17 cellular contexts compared by ENCODE assay signal in genomic region chr7:151014950-151015349, GRCh38. TPM values are rescaled to one million over a fixed set of nuclear protein-coding genes. Genes with fewer than 3 reads are reported as not detected.
DNase-seq lines count a peak whose midpoint lies in the region; ATAC-seq, FAIRE-seq and TF ChIP-seq lines count a peak whose summit lies in the region.
"Had no signal": no experiment of that assay in that cellular context is flagged by ENCODE, and none has a peak within 500 bp of the region (broad histone marks: within the 10 kb centered on the region; RNA-seq: fewer than 3 reads in every experiment).

No MANE protein-coding gene starts in this region.

- TF ChIP-seq CTCF in PC-3 (conservative IDR thresholded peaks at IDR 0.05; ENCODE audit: low read depth, low read length) (no peak), bronchial epithelial cell (IDR thresholded peaks at IDR 0.05; ENCODE audit: insufficient read depth, low read length, severe bottlenecking) (no peak), MM.1S (IDR thresholded peaks at IDR 0.05; ENCODE audit: low read length) (no peak)

- no TSS peak for BruUV-seq in PC-3 (replicated peaks; lab: Mats Ljungman, UMichigan)

- H3K79me2 ChIP-seq in PC-3 (ENCODE audit: low read length) (no peaks in the 10 kb centered on the region), MM.1S (ENCODE audit: low read length) (no peaks in the 10 kb centered on the region)

- H2AFZ ChIP-seq in PC-3 (ENCODE audit: low read length) (no peak overlapping the region), MM.1S (ENCODE audit: low read length) (no peak overlapping the region)

- H4K20me1 ChIP-seq in PC-3 (ENCODE audit: low read length), result no peaks in the 10 kb centered on the region
- H4K20me1 ChIP-seq in MM.1S (ENCODE audit: insufficient read depth, low read length), result no peaks in the 10 kb centered on the region

- H3K27ac Mint-ChIP-seq in stimulated activated effector memory CD8-positive, alpha-beta T cell treated with anti-CD3 and anti-CD28 coated beads, Interleukin-12 subunit alpha, Interleukin-12 subunit beta, amount 100 ng/mL, for 72 hours, result peak overlapping the region; percentile 96

- H3K27ac ChIP-seq in PC-3 (ENCODE audit: low read length) (no peak overlapping the region), MM.1S (ENCODE audit: low read length) (no peak overlapping the region)
- H3K27ac ChIP-seq: HL-60, lower lobe of right lung, thyroid gland had no signal

- peaks cover 8% of the 10 kb centered on the region for H3K27me3 Mint-ChIP-seq in activated T-cell treated with anti-CD3 and anti-CD28 coated beads, Interleukin-2, amount 50 U/mL, for 4 hours (ENCODE audit: low read depth)

- peaks cover 10% of the 10 kb centered on the region; the same call in 1 of the 2 replicates for H3K4me1 ChIP-seq in PC-3 (ENCODE audit: insufficient read depth, low read length)
- H3K4me1 ChIP-seq in MM.1S (ENCODE audit: low read length), result peaks cover 11% of the 10 kb centered on the region; the same call in 1 of the 2 replicates

- no peaks in the 10 kb centered on the region for H3K36me3 Mint-ChIP-seq in activated T-cell treated with anti-CD3 and anti-CD28 coated beads, Interleukin-2, amount 50 U/mL, for 4 hours (ENCODE audit: insufficient read depth)
- peaks cover 39% of the 10 kb centered on the region for H3K36me3 Mint-ChIP-seq in stimulated activated effector memory CD8-positive, alpha-beta T cell treated with anti-CD3 and anti-CD28 coated beads, Interleukin-12 subunit alpha, Interleukin-12 subunit beta, amount 100 ng/mL, for 72 hours

- POLR2A ChIA-PET in PC-3 (lab: Charles Lee; ENCODE audit: unreplicated experiment), result interaction anchor here (0.6 kb wide), 1 partner anchor 10 kb away, joined by 3 read pairs; the partner anchor contains the start of gene ATG9B

- no peak for DNase-seq in activated T-cell treated with anti-CD3 and anti-CD28 coated beads, Interleukin-2, amount 50 U/mL, for 4 hours
- no peak for DNase-seq in activated T-cell treated with anti-CD3 and anti-CD28 coated beads, Interleukin-2, amount 50 U/mL, for 1 hour
- DNase-seq in PC-3 (peak; percentile 33), bronchial epithelial cell (ENCODE audit: low read depth) (peak; percentile 43), MM.1S (no peak), NCI-H2227 (lab: John Stamatoyannopoulos, UW; ENCODE audit: unreplicated experiment) (no peak), left lobe of liver (ENCODE audit: low spot score) (no peak)
- DNase-seq in stimulated activated effector memory CD8-positive, alpha-beta T cell treated with anti-CD3 and anti-CD28 coated beads, Interleukin-12 subunit alpha, Interleukin-12 subunit beta, amount 100 ng/mL, for 72 hours (ENCODE audit: low spot score in 2 of 2), result no peak
- DNase-seq: EL, lower lobe of right lung, NCI-H1092 treated with DMSO at 0.1 percent for 48 hours, NCI-H526 treated with DMSO at 0.1 percent for 48 hours, thyroid gland had no signal

- H3K27me3 ChIP-seq in PC-3 (ENCODE audit: low read length) (no peaks in the 10 kb centered on the region), bronchial epithelial cell (ENCODE audit: control insufficient read depth, insufficient read depth, low read length) (peaks cover 15% of the 10 kb centered on the region), MM.1S (replicated peaks; ENCODE audit: insufficient read depth, low read length) (peaks cover 54% of the 10 kb centered on the region)

- H3K36me3 ChIP-seq in PC-3 (ENCODE audit: low read depth, low read length) (no peaks in the 10 kb centered on the region), bronchial epithelial cell (ENCODE audit: control insufficient read depth, insufficient read depth, low read length) (no peaks in the 10 kb centered on the region), MM.1S (replicated peaks; ENCODE audit: insufficient read depth, low read length) (no peaks in the 10 kb centered on the region)
- H3K36me3 ChIP-seq: lower lobe of right lung, thyroid gland had no signal

- H3K9me3 ChIP-seq in PC-3 (ENCODE audit: low read length) (no peaks in the 10 kb centered on the region), MM.1S (replicated peaks; ENCODE audit: insufficient read depth, low read length) (no peaks in the 10 kb centered on the region)
- H3K9me3 ChIP-seq: lower lobe of right lung, thyroid gland had no signal

- FAIRE-seq in bronchial epithelial cell (lab: Jason Lieb, UNC), result no peak
- FAIRE-seq: GM18507 had no signal

- H3K9me2 ChIP-seq in PC-3 (replicated peaks; ENCODE audit: low read length) (no peaks in the 10 kb centered on the region), MM.1S (replicated peaks; ENCODE audit: insufficient read depth, low read length) (no peaks in the 10 kb centered on the region)

- peaks cover 81% of the 10 kb centered on the region for H3K4me1 Mint-ChIP-seq in activated T-cell treated with anti-CD3 and anti-CD28 coated beads, Interleukin-2, amount 50 U/mL, for 4 hours (ENCODE audit: low read depth)
- H3K4me1 Mint-ChIP-seq in stimulated activated effector memory CD8-positive, alpha-beta T cell treated with anti-CD3 and anti-CD28 coated beads, Interleukin-12 subunit alpha, Interleukin-12 subunit beta, amount 100 ng/mL, for 72 hours, result peaks cover 82% of the 10 kb centered on the region

- H3F3A ChIP-seq in PC-3 (ENCODE audit: low read length, unreplicated experiment) (no peaks in the 10 kb centered on the region), MM.1S (ENCODE audit: insufficient read depth, low read length) (0 out of 2 replicates have a peak, but pooled peaks cover 4% of the 10 kb centered on the region)

- H3K4me3 ChIP-seq in PC-3 (ENCODE audit: low read length), result no peak overlapping the region
- H3K4me3 ChIP-seq in bronchial epithelial cell (ENCODE audit: low read depth, low read length), result no peak overlapping the region
- no peak overlapping the region for H3K4me3 ChIP-seq in MM.1S (ENCODE audit: low read length)
- H3K4me3 ChIP-seq: thyroid gland had no signal

- H3K9me3 Mint-ChIP-seq in activated T-cell treated with anti-CD3 and anti-CD28 coated beads, Interleukin-2, amount 50 U/mL, for 4 hours, result no peaks in the 10 kb centered on the region
- H3K9me3 Mint-ChIP-seq in stimulated activated effector memory CD8-positive, alpha-beta T cell treated with anti-CD3 and anti-CD28 coated beads, Interleukin-12 subunit alpha, Interleukin-12 subunit beta, amount 100 ng/mL, for 72 hours, result no peaks in the 10 kb centered on the region

- ATAC-seq in activated T-cell treated with anti-CD3 and anti-CD28 coated beads, Interleukin-2, amount 50 U/mL, for 4 hours, result no peak
- peak; percentile 6; the same call in 1 of the 2 replicates for ATAC-seq in PC-3
- no peak for ATAC-seq in stimulated activated effector memory CD8-positive, alpha-beta T cell treated with anti-CD3 and anti-CD28 coated beads, Interleukin-12 subunit alpha, Interleukin-12 subunit beta, amount 100 ng/mL, for 72 hours
- ATAC-seq in left lobe of liver, result no peak
- ATAC-seq: lower lobe of right lung, SK-N-SH treated with all-trans-retinoic acid at 6 μM for 48 hours had no signal

- CTCF ChIA-PET in PC-3 (lab: Charles Lee), result interaction anchor here (1.1 kb wide), 1 partner anchor 117 kb away, joined by 6 read pairs; no protein-coding TSS in a partner anchor

- intact Hi-C loops in PC-3 (cut with micrococcal nuclease), result no loop called here

- peak overlapping the region; percentile 79 for H3K4me3 Mint-ChIP-seq in activated T-cell treated with anti-CD3 and anti-CD28 coated beads, Interleukin-2, amount 50 U/mL, for 4 hours
- peak overlapping the region; percentile 85 for H3K4me3 Mint-ChIP-seq in stimulated activated effector memory CD8-positive, alpha-beta T cell treated with anti-CD3 and anti-CD28 coated beads, Interleukin-12 subunit alpha, Interleukin-12 subunit beta, amount 100 ng/mL, for 72 hours

- H3K4me2 ChIP-seq in PC-3 (ENCODE audit: low read length) (no peak overlapping the region), MM.1S (ENCODE audit: low read depth, low read length) (no peak overlapping the region)

- H3K9ac ChIP-seq in PC-3 (ENCODE audit: low read length) (no peak overlapping the region), MM.1S (ENCODE audit: low read length) (no peak overlapping the region)

RNA-seq across cellular contexts. Expression of gene ATG9B, which starts 9.3 kb away (rescaled TPM):
- total RNA-seq in activated T-cell treated with anti-CD3 and anti-CD28 coated beads, Interleukin-2, amount 50 U/mL, for 4 hours, result 1 to 10 TPM; 5.8 to 7.3 (median 6.7) TPM
- total RNA-seq in PC-3 (2014; rRNA removed) (1.2 and 1.3 TPM in 2 replicates), bronchial epithelial cell (under 0.01 and 0.26 TPM in 2 replicates), left lobe of liver (not detected)
- total RNA-seq: posterior vena cava had no signal

RNA-seq across cellular contexts. Expression of gene ABCB8, which starts 13.3 kb away (rescaled TPM):
- total RNA-seq in activated T-cell treated with anti-CD3 and anti-CD28 coated beads, Interleukin-2, amount 50 U/mL, for 4 hours, result 10 to 100 TPM; 48.1 to 54.6 (median 48.5) TPM
- total RNA-seq in PC-3 (2014; rRNA removed), result 58.4 and 95.7 TPM in 2 replicates
- 20.5 and 22.4 TPM in 2 replicates for total RNA-seq in bronchial epithelial cell
- 29.1 TPM for total RNA-seq in left lobe of liver

RNA-seq across cellular contexts. Expression of gene NOS3, which starts 24.1 kb away (rescaled TPM):
- 1 to 10 TPM; 5.3 to 9.2 (median 8.2) TPM for total RNA-seq in activated T-cell treated with anti-CD3 and anti-CD28 coated beads, Interleukin-2, amount 50 U/mL, for 4 hours
- 0.66 and 2.5 TPM in 2 replicates for total RNA-seq in PC-3 (2014; rRNA removed)
- total RNA-seq in bronchial epithelial cell, result under 0.01 TPM in 2 replicates
- 8.7 TPM for total RNA-seq in left lobe of liver

RNA-seq across cellular contexts. Expression of gene ASIC3, which starts 33.4 kb away (rescaled TPM):
- 1 to 10 TPM; 2.4 to 3.4 (median 3.3) TPM for total RNA-seq in activated T-cell treated with anti-CD3 and anti-CD28 coated beads, Interleukin-2, amount 50 U/mL, for 4 hours
- total RNA-seq in PC-3 (2014; rRNA removed) (1.7 and 2.6 TPM in 2 replicates), bronchial epithelial cell (under 0.01 and 0.26 TPM in 2 replicates), left lobe of liver (2.2 TPM)

RNA-seq across cellular contexts. Expression of gene KCNH2, which starts 36.8 kb away (rescaled TPM):
- total RNA-seq in activated T-cell treated with anti-CD3 and anti-CD28 coated beads, Interleukin-2, amount 50 U/mL, for 4 hours, result under 1 TPM; 0.49 to 0.71 (median 0.66) TPM
- total RNA-seq in PC-3 (2014; rRNA removed) (0.84 and 1.6 TPM in 2 replicates), bronchial epithelial cell (under 0.01 and 0.13 TPM in 2 replicates), left lobe of liver (0.28 TPM)

Comparison
In these comparisons a context has a peak if more than half of its experiments do, and no peak if none do; other contexts are left out.
1. DNase-seq: peak in PC-3 (single experiment) and bronchial epithelial cell (single experiment); none in activated T-cell treated with anti-CD3 and anti-CD28 coated beads, Interleukin-2, amount 50 U/mL, for 4 hours (single experiment), activated T-cell treated with anti-CD3 and anti-CD28 coated beads, Interleukin-2, amount 50 U/mL, for 1 hour (single experiment), stimulated activated effector memory CD8-positive, alpha-beta T cell treated with anti-CD3 and anti-CD28 coated beads, Interleukin-12 subunit alpha, Interleukin-12 subunit beta, amount 100 ng/mL, for 72 hours (0 of 2), MM.1S (single experiment), NCI-H2227 (single experiment) and left lobe of liver (single experiment).